In the genomic region with DNA sequence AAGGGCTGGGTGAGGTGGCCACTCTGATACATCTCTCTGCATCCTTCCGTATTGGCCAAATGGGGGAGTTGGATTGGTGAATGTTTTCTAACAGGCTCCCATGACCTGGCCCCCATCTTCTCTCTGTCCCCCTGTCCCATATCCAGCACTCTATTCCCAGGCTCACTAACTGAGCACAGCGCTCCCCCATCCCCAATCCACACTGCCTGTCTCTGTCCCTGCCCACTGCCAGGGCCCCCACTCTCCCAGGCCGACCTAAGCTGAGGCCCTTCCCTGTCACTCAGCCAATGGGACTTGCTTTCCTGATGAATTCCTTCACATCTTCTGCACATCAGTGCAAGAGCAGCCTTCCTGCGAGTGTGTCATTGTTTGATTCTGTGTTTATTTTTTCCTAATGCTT, we compare ENCODE assay signal across 18 cellular contexts.
A peak's percentile ranks its signal among the peaks of the same experiment; 100 is the strongest.
DNase-seq lines count a peak whose midpoint lies in the region; TF ChIP-seq lines count a peak whose summit lies in the region.
"Had no signal": no experiment of that assay in that cellular context is flagged by ENCODE, and none has a peak within 500 bp of the region (broad histone marks: within the 10 kb centered on the region; RNA-seq: fewer than 3 reads in every experiment).

No MANE protein-coding gene starts in this region.

- peak overlapping the region; percentile 83 for H3K27ac ChIP-seq in caudate nucleus (ENCODE audit: low read depth, low read length)
- peak overlapping the region in 55 of 59 donors; percentile 2 to 88 (median 63) for H3K27ac ChIP-seq in dorsolateral prefrontal cortex
- H3K27ac ChIP-seq in temporal lobe (ENCODE audit: low read depth, low read length) = peak overlapping the region; percentile 78
- H3K27ac ChIP-seq in colonic mucosa = no peak overlapping the region

- no peaks in the 10 kb centered on the region for H3K27me3 ChIP-seq in dorsolateral prefrontal cortex
- no peaks in the 10 kb centered on the region for H3K27me3 ChIP-seq in colonic mucosa
- H3K27me3 ChIP-seq: BE2C had no signal

- H3K4me3 ChIP-seq in dorsolateral prefrontal cortex = no peak overlapping the region
- H3K4me3 ChIP-seq in colonic mucosa = no peak overlapping the region
- H3K4me3 ChIP-seq: GM12878 had no signal

- no peaks in the 10 kb centered on the region for H3K36me3 ChIP-seq in colonic mucosa
- H3K36me3 ChIP-seq: BE2C had no signal

- H3K4me1 ChIP-seq in colonic mucosa = no peaks in the 10 kb centered on the region
- H3K4me1 ChIP-seq: BE2C had no signal

- H3K9ac ChIP-seq in colonic mucosa (ENCODE audit: low read depth in 2 of 2, low read length in 2 of 2) = no peak overlapping the region

- DNase-seq in caudate nucleus (lab: John Stamatoyannopoulos, UW) (no peak), dorsolateral prefrontal cortex (no peak), medulla oblongata (ENCODE audit: extremely low spot score) (peak; percentile 11), colonic mucosa (no peak), NCI-H146 treated with DMSO at 0.1 percent for 48 hours (lab: John Stamatoyannopoulos, UW; ENCODE audit: unreplicated experiment) (no peak), iPS-NIHi11 (ENCODE audit: low spot score) (no peak)
- DNase-seq: ACHN; BE2C; CD4-positive, CD25-positive, alpha-beta regulatory T cell; CD8-positive, alpha-beta memory T cell; COR-L47; DMS 273 treated with DMSO at 0.1 percent for 48 hours; DMS53; DND-41; EL; H9 had no signal

- TF ChIP-seq CTCF in dorsolateral prefrontal cortex (IDR thresholded peaks at IDR 0.05 in 54 of 56, conservative IDR thresholded peaks at IDR 0.05 in 2 of 56; ENCODE audit: low read depth in 1 of 56, partially characterized antibody in 56 of 56) (no peak), colonic mucosa (IDR thresholded peaks at IDR 0.05) (no peak)

- intact Hi-C loops in dorsolateral prefrontal cortex (cut with DNase I) = loop anchor here in 1 of 2 donors (2.0 kb wide), 1 partner anchor 29 kb away; no protein-coding TSS in a partner anchor
- intact Hi-C loops in colonic mucosa (cut with DNase I) = no loop called here

- no peaks in the 10 kb centered on the region for H3K9me3 ChIP-seq in colonic mucosa
- H3K9me3 ChIP-seq: BE2C had no signal
